ENCODE assay signal across 17 cellular contexts in genomic region chr10:49394933-49395740, GRCh38. TPM values are rescaled to one million over a fixed set of nuclear protein-coding genes. Genes with fewer than 3 reads are reported as not detected.
DNase-seq lines count a peak whose midpoint lies in the region; ATAC-seq, FAIRE-seq and TF ChIP-seq lines count a peak whose summit lies in the region.
"Had no signal": no experiment of that assay in that cellular context is flagged by ENCODE, and none has a peak within 500 bp of the region (broad histone marks: within the 10 kb centered on the region; RNA-seq: fewer than 3 reads in every experiment).

No MANE protein-coding gene starts in this region.

- TF ChIP-seq CTCF in mucosa of descending colon (IDR thresholded peaks at IDR 0.05), result no peak
- no peak for TF ChIP-seq CTCF in D721Med (IDR thresholded peaks at IDR 0.05; ENCODE audit: insufficient read depth, missing control alignments)

- H3K9me3 ChIP-seq in HUES48 (ENCODE audit: control insufficient read depth, insufficient read depth, low read length), result no peaks in the 10 kb centered on the region
- H3K9me3 ChIP-seq in mucosa of descending colon, result no peaks in the 10 kb centered on the region
- H3K9me3 ChIP-seq: pancreas had no signal

- H3K27me3 Mint-ChIP-seq in dendritic cell treated with granulocyte-macrophage colony-stimulating factor and Interleukin-4, amounts not matched to agents 40 ng/mL and 50 ng/mL, for 4 days, result peaks cover 89% of the 10 kb centered on the region

- H3K4me3 ChIP-seq in HUES48 (ENCODE audit: low read depth, low read length) (peak overlapping the region; percentile 66), mucosa of descending colon (no peak overlapping the region)
- H3K4me3 ChIP-seq: BLaER1 had no signal

- intact Hi-C loops in dendritic cell treated with granulocyte-macrophage colony-stimulating factor and Interleukin-4, amounts not matched to agents 40 ng/mL and 50 ng/mL, for 4 days (cut with micrococcal nuclease), result loop anchor here (5.0 kb wide), 1 partner anchor 33 kb away; no protein-coding TSS in a partner anchor
- intact Hi-C loops in mucosa of descending colon (cut with DNase I, micrococcal nuclease), result no loop called here

- no peaks in the 10 kb centered on the region for H3K36me3 ChIP-seq in HUES48 (ENCODE audit: control insufficient read depth, insufficient read depth, low read length)
- H3K36me3 ChIP-seq in mucosa of descending colon (ENCODE audit: low read depth), result no peaks in the 10 kb centered on the region
- H3K36me3 ChIP-seq: BLaER1, pancreas had no signal

- peak overlapping the region; percentile 30 for H3K4me3 Mint-ChIP-seq in dendritic cell treated with granulocyte-macrophage colony-stimulating factor and Interleukin-4, amounts not matched to agents 40 ng/mL and 50 ng/mL, for 4 days
- H3K4me3 Mint-ChIP-seq: activated naive CD8-positive, alpha-beta T cell treated with anti-CD3 and anti-CD28 coated beads, Interleukin-2, amount 50 U/mL, for 24 hours; stimulated activated effector memory CD8-positive, alpha-beta T cell treated with anti-CD3 and anti-CD28 coated beads, Interleukin-12 subunit alpha, Interleukin-12 subunit beta, amount 100 ng/mL, for 72 hours had no signal

- no peak for FAIRE-seq in D721Med (lab: Jason Lieb, UNC)
- FAIRE-seq: colon, pancreas had no signal

- no peak overlapping the region for H3K27ac ChIP-seq in HUES48 (ENCODE audit: low read depth, low read length)
- H3K27ac ChIP-seq: BLaER1, pancreas, VCaP had no signal

- no peaks in the 10 kb centered on the region for H3K36me3 Mint-ChIP-seq in dendritic cell treated with granulocyte-macrophage colony-stimulating factor and Interleukin-4, amounts not matched to agents 40 ng/mL and 50 ng/mL, for 4 days (ENCODE audit: low read depth)
- H3K36me3 Mint-ChIP-seq: stimulated activated effector memory CD8-positive, alpha-beta T cell treated with anti-CD3 and anti-CD28 coated beads, Interleukin-12 subunit alpha, Interleukin-12 subunit beta, amount 100 ng/mL, for 72 hours had no signal

- no peak overlapping the region for H3K27ac Mint-ChIP-seq in dendritic cell treated with granulocyte-macrophage colony-stimulating factor and Interleukin-4, amounts not matched to agents 40 ng/mL and 50 ng/mL, for 4 days
- H3K27ac Mint-ChIP-seq: activated naive CD8-positive, alpha-beta T cell treated with anti-CD3 and anti-CD28 coated beads, Interleukin-2, amount 50 U/mL, for 24 hours; stimulated activated effector memory CD8-positive, alpha-beta T cell treated with anti-CD3 and anti-CD28 coated beads, Interleukin-12 subunit alpha, Interleukin-12 subunit beta, amount 100 ng/mL, for 72 hours had no signal

- no peak overlapping the region for H3K9ac ChIP-seq in HUES48 (ENCODE audit: low read depth, low read length)
- H3K9ac ChIP-seq: BLaER1 had no signal

- peaks cover 31% of the 10 kb centered on the region for H3K4me1 Mint-ChIP-seq in dendritic cell treated with granulocyte-macrophage colony-stimulating factor and Interleukin-4, amounts not matched to agents 40 ng/mL and 50 ng/mL, for 4 days (ENCODE audit: low read depth)

- DNase-seq in CD1c-positive myeloid dendritic cell (ENCODE audit: extremely low spot score) (peak; percentile 9), mucosa of descending colon (no peak), Ammon's horn (ENCODE audit: low spot score) (no peak), D721Med (ENCODE audit: insufficient read length, low spot score) (no peak), DMS153 (lab: John Stamatoyannopoulos, UW) (no peak)
- DNase-seq: activated naive CD8-positive, alpha-beta T cell treated with anti-CD3 and anti-CD28 coated beads, Interleukin-2, amount 50 U/mL, for 24 hours; SHP77 treated with DMSO at 0.1 percent for 48 hours had no signal

- ATAC-seq in mucosa of descending colon, result peak; percentile 52
- ATAC-seq in GM19463 (IDR thresholded peaks at IDR 0.05; ENCODE audit: unreplicated experiment), result no peak
- ATAC-seq: activated naive CD8-positive, alpha-beta T cell treated with anti-CD3 and anti-CD28 coated beads, Interleukin-2, amount 50 U/mL, for 24 hours; left lobe of liver; stimulated activated effector memory CD8-positive, alpha-beta T cell treated with anti-CD3 and anti-CD28 coated beads, Interleukin-12 subunit alpha, Interleukin-12 subunit beta, amount 100 ng/mL, for 72 hours had no signal

- H3K9me3 Mint-ChIP-seq in dendritic cell treated with granulocyte-macrophage colony-stimulating factor and Interleukin-4, amounts not matched to agents 40 ng/mL and 50 ng/mL, for 4 days, result no peaks in the 10 kb centered on the region
- H3K9me3 Mint-ChIP-seq: activated naive CD8-positive, alpha-beta T cell treated with anti-CD3 and anti-CD28 coated beads, Interleukin-2, amount 50 U/mL, for 24 hours; stimulated activated effector memory CD8-positive, alpha-beta T cell treated with anti-CD3 and anti-CD28 coated beads, Interleukin-12 subunit alpha, Interleukin-12 subunit beta, amount 100 ng/mL, for 72 hours had no signal

- H3K4me1 ChIP-seq in HUES48 (ENCODE audit: control insufficient read depth, insufficient read depth, low read length), result peaks cover 23% of the 10 kb centered on the region
- H3K4me1 ChIP-seq in mucosa of descending colon (ENCODE audit: low read depth), result peaks cover 4% of the 10 kb centered on the region
- H3K4me1 ChIP-seq: BLaER1 had no signal

- H3K27me3 ChIP-seq in HUES48 (ENCODE audit: control insufficient read depth, insufficient read depth, low read length), result peaks cover 100% of the 10 kb centered on the region

RNA-seq across cellular contexts. Expression of gene DRGX, which starts 0.8 kb away (rescaled TPM):
- under 1 TPM; 0.10 to 0.35 (median 0.22) TPM for total RNA-seq in mucosa of descending colon
- total RNA-seq: fibroblast of villous mesenchyme, left lobe of liver, pancreas had no signal
